ENCODE assay signal across 8 cellular contexts in genomic region chr12:108269224-108269623, GRCh38.
"Had no signal": no experiment of that assay in that cellular context is flagged by ENCODE, and none has a peak within 500 bp of the region (broad histone marks: within the 10 kb centered on the region; RNA-seq: fewer than 3 reads in every experiment).

No MANE protein-coding gene starts in this region.

- H3K9ac ChIP-seq: KMS-11 had no signal

- H3K27ac Mint-ChIP-seq: IgD-negative memory B cell had no signal

- ATAC-seq: HepG2 had no signal

- H3K4me3 Mint-ChIP-seq: IgD-negative memory B cell had no signal

- DNase-seq: IMR-90, KBM-7, KG1 had no signal

- H3K36me3 Mint-ChIP-seq: IgD-negative memory B cell had no signal

- H3K4me2 ChIP-seq: KMS-11 had no signal

- H3K27ac ChIP-seq: HL-60, KMS-11 had no signal

- FAIRE-seq: HepG2, HTR-8/SVneo had no signal
